1 cellular context compared by ENCODE assay signal in the genomic region with DNA sequence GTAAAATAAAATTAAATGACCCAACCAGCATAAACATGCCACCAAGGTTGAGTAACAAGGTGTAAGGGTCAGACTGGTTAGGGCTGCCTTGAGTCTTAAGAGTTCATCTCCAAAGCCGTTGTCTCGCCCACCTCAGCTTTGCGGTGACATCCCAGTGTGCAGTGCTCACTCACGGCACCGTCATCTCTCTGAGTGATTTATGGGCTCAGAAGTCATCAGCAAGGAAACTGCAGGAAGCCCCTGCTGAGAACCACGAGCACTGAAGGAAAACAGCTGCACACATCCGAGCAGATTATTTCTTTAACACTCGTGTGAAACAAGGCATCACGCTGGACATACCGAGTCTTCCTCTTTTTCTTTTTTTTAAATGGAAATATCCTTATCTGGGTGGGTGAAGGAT.
TF ChIP-seq lines count a peak whose summit lies in the region.

No MANE protein-coding gene starts in this region.

TF ChIP-seq in IMR-90, 13 proteins besides CTCF, POLR2A, EP300 and RAD21 (continued from another document):
- TF ChIP-seq, protein P1, sequence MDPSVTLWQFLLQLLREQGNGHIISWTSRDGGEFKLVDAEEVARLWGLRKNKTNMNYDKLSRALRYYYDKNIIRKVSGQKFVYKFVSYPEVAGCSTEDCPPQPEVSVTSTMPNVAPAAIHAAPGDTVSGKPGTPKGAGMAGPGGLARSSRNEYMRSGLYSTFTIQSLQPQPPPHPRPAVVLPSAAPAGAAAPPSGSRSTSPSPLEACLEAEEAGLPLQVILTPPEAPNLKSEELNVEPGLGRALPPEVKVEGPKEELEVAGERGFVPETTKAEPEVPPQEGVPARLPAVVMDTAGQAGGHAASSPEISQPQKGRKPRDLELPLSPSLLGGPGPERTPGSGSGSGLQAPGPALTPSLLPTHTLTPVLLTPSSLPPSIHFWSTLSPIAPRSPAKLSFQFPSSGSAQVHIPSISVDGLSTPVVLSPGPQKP (IDR thresholded peaks at IDR 0.05; ENCODE audit: borderline replicate concordance, low read depth, low read length): no peak
- TF ChIP-seq SMC3 (IDR thresholded peaks at IDR 0.05; ENCODE audit: low read depth, low read length): no peak
- TF ChIP-seq FOS (IDR thresholded peaks at IDR 0.05; ENCODE audit: low read depth, low read length): no peak
- TF ChIP-seq, protein P2, sequence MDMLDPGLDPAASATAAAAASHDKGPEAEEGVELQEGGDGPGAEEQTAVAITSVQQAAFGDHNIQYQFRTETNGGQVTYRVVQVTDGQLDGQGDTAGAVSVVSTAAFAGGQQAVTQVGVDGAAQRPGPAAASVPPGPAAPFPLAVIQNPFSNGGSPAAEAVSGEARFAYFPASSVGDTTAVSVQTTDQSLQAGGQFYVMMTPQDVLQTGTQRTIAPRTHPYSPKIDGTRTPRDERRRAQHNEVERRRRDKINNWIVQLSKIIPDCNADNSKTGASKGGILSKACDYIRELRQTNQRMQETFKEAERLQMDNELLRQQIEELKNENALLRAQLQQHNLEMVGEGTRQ (IDR thresholded peaks at IDR 0.05; ENCODE audit: low read depth, low read length): no peak
